ENCODE assay signal across 12 cellular contexts in the genomic region with DNA sequence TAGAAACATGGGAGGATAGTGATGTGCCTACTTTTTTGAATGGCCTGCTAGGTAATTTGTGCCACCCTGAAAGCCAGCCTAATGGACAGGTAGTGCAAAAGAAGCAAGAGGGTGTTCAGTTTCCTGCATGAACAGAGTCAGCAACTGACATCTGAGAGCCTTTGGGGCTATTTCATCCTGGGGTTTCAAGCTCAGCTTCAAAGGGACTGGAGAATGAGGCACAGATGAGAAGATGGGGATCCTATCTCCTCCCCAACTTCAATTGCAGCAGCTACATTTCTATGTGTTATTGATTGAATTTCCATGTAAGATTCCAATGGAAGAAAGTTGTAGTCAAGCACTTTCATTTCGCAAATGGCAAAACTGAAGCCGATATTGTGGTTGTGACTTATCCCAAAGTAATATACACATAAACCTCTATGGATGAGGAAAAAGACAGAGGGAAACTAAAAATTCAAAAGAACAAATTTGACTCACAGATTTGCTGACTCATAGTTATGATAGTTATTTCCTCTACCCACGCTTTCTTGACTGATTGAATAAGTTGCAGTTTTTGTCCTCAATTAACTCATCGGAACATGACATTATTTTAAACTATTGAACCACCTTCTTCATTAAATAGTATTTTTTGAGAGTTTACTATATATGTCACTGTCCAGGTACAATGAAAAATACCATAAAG. TPM values are rescaled to one million over a fixed set of nuclear protein-coding genes. Genes with fewer than 3 reads are reported as not detected.
A peak's percentile ranks its signal among the peaks of the same experiment; 100 is the strongest.
DNase-seq lines count a peak whose midpoint lies in the region; ATAC-seq, FAIRE-seq and TF ChIP-seq lines count a peak whose summit lies in the region.
"Had no signal": no experiment of that assay in that cellular context is flagged by ENCODE, and none has a peak within 500 bp of the region (broad histone marks: within the 10 kb centered on the region; RNA-seq: fewer than 3 reads in every experiment).

No MANE protein-coding gene starts in this region.

- H3K9me3 ChIP-seq in aorta (ENCODE audit: control insufficient read depth, low read length), result peaks cover 1% of the 10 kb centered on the region

- no peak overlapping the region for H3K4me3 ChIP-seq in aorta (ENCODE audit: low read length in 2 of 2)

- no peaks in the 10 kb centered on the region for H3K36me3 Mint-ChIP-seq in osteocyte (ENCODE audit: unreplicated experiment)

- H3K4me1 ChIP-seq in aorta (ENCODE audit: control insufficient read depth in 1 of 2, insufficient read depth in 2 of 2, low read length in 2 of 2), result peaks cover 0 to 2% of the 10 kb centered on the region in 2 donors

- no peaks in the 10 kb centered on the region for H3K27me3 ChIP-seq in aorta (ENCODE audit: control insufficient read depth in 1 of 2, insufficient read depth in 2 of 2, low read length in 1 of 2)

- H3K4me3 Mint-ChIP-seq in osteocyte (ENCODE audit: unreplicated experiment), result peak overlapping the region; percentile 7

- H3K27ac ChIP-seq in aorta (ENCODE audit: low read depth in 1 of 2, low read length in 2 of 2), result no peak overlapping the region

- H3K36me3 ChIP-seq in aorta (ENCODE audit: control insufficient read depth in 1 of 2, insufficient read depth in 2 of 2, low read length in 1 of 2), result no peaks in the 10 kb centered on the region

- TF ChIP-seq CTCF in osteocyte (IDR thresholded peaks at IDR 0.05), result no peak

- intact Hi-C loops in aorta (cut with DNase I), result no loop called here

- no peaks in the 10 kb centered on the region for H3K27me3 Mint-ChIP-seq in osteocyte (ENCODE audit: unreplicated experiment)

- peaks cover 29% of the 10 kb centered on the region for H3K4me1 Mint-ChIP-seq in osteocyte (ENCODE audit: unreplicated experiment)

- no peak for DNase-seq in activated CD4-positive, CD25-positive, alpha-beta regulatory T cell treated with anti-CD3 and anti-CD28 coated beads, Interleukin-2, amount 50 U/mL, for 72 hours
- DNase-seq in RCC 7860 (ENCODE audit: low spot score) (peak; percentile 59), dedifferentiated amniotic fluid mesenchymal stem cell (ENCODE audit: extremely low spot score) (peak; percentile 51), osteocyte (ENCODE audit: extremely low spot score, unreplicated experiment) (no peak), activated gamma-delta T cell (lab: John Stamatoyannopoulos, UW) (no peak), DMS114 treated with DMSO at 0.1 percent for 48 hours (lab: John Stamatoyannopoulos, UW; ENCODE audit: unreplicated experiment) (no peak), aorta (no peak)
- DNase-seq: kidney; NCI-H1092 treated with DMSO at 0.1 percent for 48 hours; NCI-H526 treated with DMSO at 0.1 percent for 48 hours; stimulated activated CD4-positive, alpha-beta T cell treated with anti-CD3 and anti-CD28 coated beads, Interleukin-4, amount 100 ng/mL, for 4 hours had no signal

- WGBS in aorta, 2 donors, result 48 to 49% methylated on average over 4 of the region's 4 CpGs

- ATAC-seq in activated CD4-positive, CD25-positive, alpha-beta regulatory T cell treated with anti-CD3 and anti-CD28 coated beads, Interleukin-2, amount 50 U/mL, for 24 hours, result peak; percentile 42 to 49
- no peak for ATAC-seq in aorta (ENCODE audit: low FRiP score)

- peak overlapping the region; percentile 78 for H3K27ac Mint-ChIP-seq in osteocyte (ENCODE audit: unreplicated experiment)

- FAIRE-seq in RCC 7860 (lab: Jason Lieb, UNC), result no peak
- FAIRE-seq: kidney had no signal

- no peaks in the 10 kb centered on the region for H3K9me3 Mint-ChIP-seq in osteocyte (ENCODE audit: unreplicated experiment)

RNA-seq across cellular contexts. Expression of a gene that starts 42.6 kb away (rescaled TPM):
- total RNA-seq in osteocyte (208 and 222 TPM in 2 replicates), aorta (100 to 1,000 TPM; 111 to 221 TPM)
- 10 to 100 TPM; 19.2 to 52.9 TPM for polyA plus RNA-seq in aorta

Comparison
In these comparisons a context has a peak if more than half of its experiments do, and no peak if none do; other contexts are left out.
1. DNase-seq: peak in RCC 7860 (single experiment) and dedifferentiated amniotic fluid mesenchymal stem cell (single experiment); none in activated CD4-positive, CD25-positive, alpha-beta regulatory T cell treated with anti-CD3 and anti-CD28 coated beads, Interleukin-2, amount 50 U/mL, for 72 hours (single experiment), osteocyte (single experiment), activated gamma-delta T cell (single experiment), DMS114 treated with DMSO at 0.1 percent for 48 hours (single experiment) and aorta (0 of 2).